ENCODE assay signal across 2 cellular contexts in the genomic region with DNA sequence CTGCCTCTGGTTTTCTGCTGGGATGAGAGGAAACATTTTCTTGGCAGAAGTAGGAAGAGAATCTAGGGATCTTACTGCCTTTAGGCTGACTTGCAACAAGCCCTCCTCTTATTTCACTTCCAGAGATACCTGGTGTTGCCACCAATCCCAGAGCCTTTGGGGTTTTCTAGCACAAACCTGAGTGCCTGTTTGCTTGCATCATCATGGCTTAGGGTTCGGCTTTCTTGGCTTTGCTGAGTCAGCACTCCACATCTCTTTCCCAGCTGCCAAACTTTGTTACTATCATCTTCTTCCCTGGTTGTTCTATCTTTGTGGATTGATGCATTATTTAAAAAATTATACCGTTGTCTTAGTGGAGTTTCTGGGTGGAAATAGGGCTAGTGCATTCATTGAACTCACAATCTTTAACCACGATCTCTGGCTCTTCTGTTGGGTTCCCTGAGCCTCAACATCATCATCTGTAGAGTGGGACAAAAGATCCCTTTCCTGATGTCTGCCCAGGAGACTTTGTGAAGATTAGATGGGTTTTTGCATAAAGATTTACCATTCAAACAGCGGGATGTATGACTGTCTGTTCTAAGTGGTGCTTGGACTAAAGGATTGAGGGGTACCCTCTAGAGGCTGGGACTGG.
A peak's percentile ranks its signal among the peaks of the same experiment; 100 is the strongest.
TF ChIP-seq lines count a peak whose summit lies in the region.

No MANE protein-coding gene starts in this region.

TF ChIP-seq in HepG2, 621 proteins besides CTCF, POLR2A, EP300 and RAD21:
- peak; percentile 98 for TF ChIP-seq MAFF (IDR thresholded peaks at IDR 0.05; ENCODE audit: low read depth, low read length)
- TF ChIP-seq KLF13 (CRISPR knock-in tag; IDR thresholded peaks at IDR 0.05), result no peak
- TF ChIP-seq, protein P1, sequence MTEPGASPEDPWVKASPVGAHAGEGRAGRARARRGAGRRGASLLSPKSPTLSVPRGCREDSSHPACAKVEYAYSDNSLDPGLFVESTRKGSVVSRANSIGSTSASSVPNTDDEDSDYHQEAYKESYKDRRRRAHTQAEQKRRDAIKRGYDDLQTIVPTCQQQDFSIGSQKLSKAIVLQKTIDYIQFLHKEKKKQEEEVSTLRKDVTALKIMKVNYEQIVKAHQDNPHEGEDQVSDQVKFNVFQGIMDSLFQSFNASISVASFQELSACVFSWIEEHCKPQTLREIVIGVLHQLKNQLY (CRISPR knock-in tag; IDR thresholded peaks at IDR 0.05), result no peak
- TF ChIP-seq, protein P2, sequence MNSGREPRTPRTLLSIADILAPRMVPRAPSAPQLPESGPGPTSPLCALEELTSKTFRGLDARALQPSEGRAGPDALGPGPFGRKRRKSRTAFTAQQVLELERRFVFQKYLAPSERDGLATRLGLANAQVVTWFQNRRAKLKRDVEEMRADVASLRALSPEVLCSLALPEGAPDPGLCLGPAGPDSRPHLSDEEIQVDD (CRISPR knock-in tag; IDR thresholded peaks at IDR 0.05; ENCODE audit: borderline replicate concordance), result no peak
- TF ChIP-seq KLF6 (CRISPR knock-in tag; IDR thresholded peaks at IDR 0.05), result no peak
- peak; percentile 96 to 99 for TF ChIP-seq MAFK (conservative IDR thresholded peaks at IDR 0.05 in 1 of 2, IDR thresholded peaks at IDR 0.05 in 1 of 2; ENCODE audit: low read length in 2 of 2)
- no peak for TF ChIP-seq ZNF564 (CRISPR knock-in tag; IDR thresholded peaks at IDR 0.05)
- TF ChIP-seq, protein P3, sequence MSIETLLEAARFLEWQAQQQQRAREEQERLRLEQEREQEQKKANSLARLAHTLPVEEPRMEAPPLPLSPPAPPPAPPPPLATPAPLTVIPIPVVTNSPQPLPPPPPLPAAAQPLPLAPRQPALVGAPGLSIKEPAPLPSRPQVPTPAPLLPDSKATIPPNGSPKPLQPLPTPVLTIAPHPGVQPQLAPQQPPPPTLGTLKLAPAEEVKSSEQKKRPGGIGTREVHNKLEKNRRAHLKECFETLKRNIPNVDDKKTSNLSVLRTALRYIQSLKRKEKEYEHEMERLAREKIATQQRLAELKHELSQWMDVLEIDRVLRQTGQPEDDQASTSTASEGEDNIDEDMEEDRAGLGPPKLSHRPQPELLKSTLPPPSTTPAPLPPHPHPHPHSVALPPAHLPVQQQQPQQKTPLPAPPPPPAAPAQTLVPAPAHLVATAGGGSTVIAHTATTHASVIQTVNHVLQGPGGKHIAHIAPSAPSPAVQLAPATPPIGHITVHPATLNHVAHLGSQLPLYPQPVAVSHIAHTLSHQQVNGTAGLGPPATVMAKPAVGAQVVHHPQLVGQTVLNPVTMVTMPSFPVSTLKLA (IDR thresholded peaks at IDR 0.05), result no peak
- no peak for TF ChIP-seq JUND (CRISPR knock-in tag; IDR thresholded peaks at IDR 0.05)
- TF ChIP-seq, protein P4, sequence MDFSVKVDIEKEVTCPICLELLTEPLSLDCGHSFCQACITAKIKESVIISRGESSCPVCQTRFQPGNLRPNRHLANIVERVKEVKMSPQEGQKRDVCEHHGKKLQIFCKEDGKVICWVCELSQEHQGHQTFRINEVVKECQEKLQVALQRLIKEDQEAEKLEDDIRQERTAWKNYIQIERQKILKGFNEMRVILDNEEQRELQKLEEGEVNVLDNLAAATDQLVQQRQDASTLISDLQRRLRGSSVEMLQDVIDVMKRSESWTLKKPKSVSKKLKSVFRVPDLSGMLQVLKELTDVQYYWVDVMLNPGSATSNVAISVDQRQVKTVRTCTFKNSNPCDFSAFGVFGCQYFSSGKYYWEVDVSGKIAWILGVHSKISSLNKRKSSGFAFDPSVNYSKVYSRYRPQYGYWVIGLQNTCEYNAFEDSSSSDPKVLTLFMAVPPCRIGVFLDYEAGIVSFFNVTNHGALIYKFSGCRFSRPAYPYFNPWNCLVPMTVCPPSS (IDR thresholded peaks at IDR 0.05), result no peak
- TF ChIP-seq ZNF225 (CRISPR knock-in tag; IDR thresholded peaks at IDR 0.05), result no peak
- TF ChIP-seq, protein P5, sequence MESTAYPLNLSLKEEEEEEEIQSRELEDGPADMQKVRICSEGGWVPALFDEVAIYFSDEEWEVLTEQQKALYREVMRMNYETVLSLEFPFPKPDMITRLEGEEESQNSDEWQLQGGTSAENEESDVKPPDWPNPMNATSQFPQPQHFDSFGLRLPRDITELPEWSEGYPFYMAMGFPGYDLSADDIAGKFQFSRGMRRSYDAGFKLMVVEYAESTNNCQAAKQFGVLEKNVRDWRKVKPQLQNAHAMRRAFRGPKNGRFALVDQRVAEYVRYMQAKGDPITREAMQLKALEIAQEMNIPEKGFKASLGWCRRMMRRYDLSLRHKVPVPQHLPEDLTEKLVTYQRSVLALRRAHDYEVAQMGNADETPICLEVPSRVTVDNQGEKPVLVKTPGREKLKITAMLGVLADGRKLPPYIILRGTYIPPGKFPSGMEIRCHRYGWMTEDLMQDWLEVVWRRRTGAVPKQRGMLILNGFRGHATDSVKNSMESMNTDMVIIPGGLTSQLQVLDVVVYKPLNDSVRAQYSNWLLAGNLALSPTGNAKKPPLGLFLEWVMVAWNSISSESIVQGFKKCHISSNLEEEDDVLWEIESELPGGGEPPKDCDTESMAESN (CRISPR knock-in tag; conservative IDR thresholded peaks at IDR 0.05), result no peak
- TF ChIP-seq YY1 (IDR thresholded peaks at IDR 0.05; ENCODE audit: insufficient read depth, insufficient replicate concordance, low read depth, low read length), result no peak
- no peak for TF ChIP-seq U2AF2 (IDR thresholded peaks at IDR 0.05; ENCODE audit: low read depth, low read length)
- no peak for TF ChIP-seq JUN (CRISPR knock-in tag; IDR thresholded peaks at IDR 0.05)

TF ChIP-seq in IMR-90, 13 proteins besides CTCF, POLR2A, EP300 and RAD21:
- TF ChIP-seq CEBPB (IDR thresholded peaks at IDR 0.05; ENCODE audit: low read depth, low read length) (no peak), MAFK (IDR thresholded peaks at IDR 0.05; ENCODE audit: low read depth, low read length) (peak; percentile 99)
